9 cellular contexts compared by ENCODE assay signal in the genomic region with DNA sequence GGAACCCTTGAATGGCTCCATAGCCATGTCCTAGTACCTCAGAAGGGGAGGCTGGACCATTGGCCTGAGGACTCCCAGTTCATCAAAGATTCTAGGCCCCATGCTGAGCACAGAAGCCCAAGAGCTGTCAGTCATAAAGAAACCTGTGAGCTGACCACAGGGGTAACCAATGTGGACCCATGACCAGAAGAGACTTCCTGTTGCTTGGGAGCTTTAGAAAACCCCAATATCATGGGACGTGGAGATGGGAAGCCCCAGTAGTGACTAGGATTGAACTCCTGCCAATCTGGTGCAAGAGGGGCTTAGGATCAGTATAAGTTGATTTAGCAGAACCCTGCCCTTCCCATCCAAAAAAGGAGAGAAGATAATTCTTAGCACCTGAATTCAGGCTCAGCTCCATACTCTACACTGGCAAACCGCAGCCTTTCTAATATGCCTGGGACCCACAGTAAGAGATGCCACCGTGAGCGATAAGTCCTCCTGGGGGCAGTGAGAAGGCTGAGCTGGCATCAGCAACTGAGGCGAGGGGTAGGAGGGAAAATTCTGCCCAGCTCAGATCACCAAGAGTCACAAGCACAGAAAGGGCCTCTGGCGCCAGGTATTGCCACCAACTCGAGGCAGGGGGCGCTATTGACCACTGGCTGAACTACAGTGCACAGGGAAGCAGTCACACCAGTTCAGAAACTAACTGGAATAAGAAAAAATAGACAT.
DNase-seq lines count a peak whose midpoint lies in the region; ATAC-seq and TF ChIP-seq lines count a peak whose summit lies in the region.
"Had no signal": no experiment of that assay in that cellular context is flagged by ENCODE, and none has a peak within 500 bp of the region (broad histone marks: within the 10 kb centered on the region; RNA-seq: fewer than 3 reads in every experiment).

No MANE protein-coding gene starts in this region.

- WGBS in esophagus squamous epithelium, 2 donors = 43 to 53% methylated on average over 5 to 6 of the region's 8 CpGs

- intact Hi-C loops in esophagus squamous epithelium (cut with DNase I) = no loop called here

- H3K27me3 ChIP-seq in esophagus squamous epithelium = no peaks in the 10 kb centered on the region

- H3K4me1 ChIP-seq in esophagus squamous epithelium = peaks cover 0 to under 1% (median 0%) of the 10 kb centered on the region in 3 donors

- TF ChIP-seq POLR2A in esophagus squamous epithelium (IDR thresholded peaks at IDR 0.05) = no peak

- no peak overlapping the region for H3K27ac ChIP-seq in esophagus squamous epithelium
- H3K27ac ChIP-seq: epithelial cell of prostate had no signal

- no peaks in the 10 kb centered on the region for H3K9me3 ChIP-seq in esophagus squamous epithelium

- peak in 5 of 6 experiments; percentile 46 to 81 (median 64) for TF ChIP-seq CTCF in esophagus squamous epithelium (IDR thresholded peaks at IDR 0.05)
- TF ChIP-seq CTCF in omental fat pad (IDR thresholded peaks at IDR 0.05) = no peak

- H3K36me3 ChIP-seq in esophagus squamous epithelium = no peaks in the 10 kb centered on the region

- ATAC-seq in GM21360 (IDR thresholded peaks at IDR 0.05; ENCODE audit: unreplicated experiment) (peak; percentile 77), HG03457 (IDR thresholded peaks at IDR 0.05; ENCODE audit: unreplicated experiment) (peak; percentile 94), omental fat pad (ENCODE audit: low FRiP score) (no peak)

- peak; percentile 52 for DNase-seq in NK-92 treated with Interleukin-12 subunit alpha and Interleukin-12 subunit beta, amount 100 ng/mL, for 24 hours (lab: John Stamatoyannopoulos, UW)
- no peak for DNase-seq in NK-92 (lab: John Stamatoyannopoulos, UW; ENCODE audit: unreplicated experiment)
- peak; percentile 50 for DNase-seq in RPMI8226
- no peak for DNase-seq in esophagus squamous epithelium (lab: John Stamatoyannopoulos, UW)
- peak; percentile 19 for DNase-seq in stimulated activated CD4-positive, alpha-beta T cell treated with anti-CD3 and anti-CD28 coated beads, Interleukin-12 subunit alpha, Interleukin-12 subunit beta, amount 100 ng/mL, for 4 hours
- DNase-seq in omental fat pad (ENCODE audit: low spot score) = no peak

- H3K4me3 ChIP-seq in esophagus squamous epithelium = no peak overlapping the region

Comparison
In these comparisons a context has a peak if more than half of its experiments do, and no peak if none do; other contexts are left out.
1. DNase-seq: peak in NK-92 treated with Interleukin-12 subunit alpha and Interleukin-12 subunit beta, amount 100 ng/mL, for 24 hours (single experiment), RPMI8226 (single experiment) and stimulated activated CD4-positive, alpha-beta T cell treated with anti-CD3 and anti-CD28 coated beads, Interleukin-12 subunit alpha, Interleukin-12 subunit beta, amount 100 ng/mL, for 4 hours (single experiment); none in NK-92 (single experiment), esophagus squamous epithelium (single experiment) and omental fat pad (single experiment).
2. CTCF ChIP-seq: peak in esophagus squamous epithelium (5 of 6); none in omental fat pad (0 of 3).